In genomic region chr16:74603848-74604247, GRCh38 we compare ENCODE assay signal across 10 cellular contexts. TPM values are rescaled to one million over a fixed set of nuclear protein-coding genes. Genes with fewer than 3 reads are reported as not detected.
DNase-seq lines count a peak whose midpoint lies in the region; ATAC-seq, FAIRE-seq and TF ChIP-seq lines count a peak whose summit lies in the region.
"Had no signal": no experiment of that assay in that cellular context is flagged by ENCODE, and none has a peak within 500 bp of the region (broad histone marks: within the 10 kb centered on the region; RNA-seq: fewer than 3 reads in every experiment).

No MANE protein-coding gene starts in this region.

- H3K9me3 Mint-ChIP-seq in activated T-cell treated with anti-CD3 and anti-CD28 coated beads, Interleukin-2, amount 50 U/mL, for 4 hours = no peaks in the 10 kb centered on the region
- no peaks in the 10 kb centered on the region for H3K9me3 Mint-ChIP-seq in activated CD4-positive, alpha-beta memory T cell treated with anti-CD3 and anti-CD28 coated beads for 36 hours

- no peaks in the 10 kb centered on the region for H3K9me3 ChIP-seq in small intestine (ENCODE audit: control insufficient read depth, low read depth)
- H3K9me3 ChIP-seq: SJSA1 had no signal

- no peaks in the 10 kb centered on the region for H3K36me3 ChIP-seq in small intestine (ENCODE audit: control insufficient read depth in 2 of 2, insufficient read depth in 2 of 2, low read length in 2 of 2)

- ATAC-seq in activated T-cell treated with anti-CD3 and anti-CD28 coated beads, Interleukin-2, amount 50 U/mL, for 4 hours = no peak
- ATAC-seq in HG02840 (IDR thresholded peaks at IDR 0.05; ENCODE audit: low FRiP score, unreplicated experiment) (no peak), HG03095 (IDR thresholded peaks at IDR 0.05; ENCODE audit: unreplicated experiment) (no peak)

- no peak for FAIRE-seq in small intestine (lab: Jason Lieb, UNC)

- POLR2A ChIA-PET in activated CD4-positive, alpha-beta memory T cell treated with anti-CD3 and anti-CD28 coated beads for 36 hours (lab: Charles Lee) = no interaction called here

- H3K4me1 ChIP-seq in small intestine (ENCODE audit: control insufficient read depth in 2 of 2, insufficient read depth in 1 of 2, low read depth in 1 of 2, low read length in 1 of 2) = peaks cover 2 to 14% of the 10 kb centered on the region in 2 donors

- H3K36me3 Mint-ChIP-seq in activated T-cell treated with anti-CD3 and anti-CD28 coated beads, Interleukin-2, amount 50 U/mL, for 4 hours (ENCODE audit: insufficient read depth) = peaks cover 3% of the 10 kb centered on the region
- peaks cover 2% of the 10 kb centered on the region for H3K36me3 Mint-ChIP-seq in activated CD4-positive, alpha-beta memory T cell treated with anti-CD3 and anti-CD28 coated beads for 36 hours

- H3K27me3 ChIP-seq in small intestine (ENCODE audit: control insufficient read depth in 2 of 2, insufficient read depth in 2 of 2, low read length in 2 of 2) = no peaks in the 10 kb centered on the region
- H3K27me3 ChIP-seq: SJSA1 had no signal

- no peak for TF ChIP-seq CTCF in fibroblast of the aortic adventitia (IDR thresholded peaks at IDR 0.05; ENCODE audit: insufficient read depth, low read length)

- no peak for DNase-seq in activated T-cell treated with anti-CD3 and anti-CD28 coated beads, Interleukin-2, amount 50 U/mL, for 4 hours
- DNase-seq in activated T-cell treated with anti-CD3 and anti-CD28 coated beads, Interleukin-2, amount 50 U/mL, for 1 hour = no peak
- DNase-seq in activated CD4-positive, alpha-beta memory T cell treated with anti-CD3 and anti-CD28 coated beads for 36 hours = no peak
- peak; percentile 65 for DNase-seq in fibroblast of the aortic adventitia (ENCODE audit: low read depth)
- DNase-seq in small intestine = peak; percentile 61
- no peak for DNase-seq in activated CD8-positive, alpha-beta memory T cell treated with anti-CD3 and anti-CD28 coated beads, Interleukin-2, amount 50 U/mL, for 4 hours

- H3K4me3 ChIP-seq in fibroblast of the aortic adventitia (ENCODE audit: low read depth, low read length) = peak overlapping the region; percentile 23
- no peak overlapping the region for H3K4me3 ChIP-seq in small intestine (ENCODE audit: low read depth in 1 of 2, low read length in 2 of 2)
- H3K4me3 ChIP-seq: SJSA1 had no signal

- H3K27ac Mint-ChIP-seq in activated CD4-positive, alpha-beta memory T cell treated with anti-CD3 and anti-CD28 coated beads for 36 hours = no peak overlapping the region

- H3K27ac ChIP-seq in small intestine (ENCODE audit: low read depth in 1 of 2, low read length in 1 of 2) = no peak overlapping the region
- H3K27ac ChIP-seq: parathyroid adenoma had no signal

- peak overlapping the region; percentile 96 for H3K4me3 Mint-ChIP-seq in activated T-cell treated with anti-CD3 and anti-CD28 coated beads, Interleukin-2, amount 50 U/mL, for 4 hours
- H3K4me3 Mint-ChIP-seq in activated CD4-positive, alpha-beta memory T cell treated with anti-CD3 and anti-CD28 coated beads for 36 hours = peak overlapping the region; percentile 23

- peaks cover 78% of the 10 kb centered on the region for H3K4me1 Mint-ChIP-seq in activated T-cell treated with anti-CD3 and anti-CD28 coated beads, Interleukin-2, amount 50 U/mL, for 4 hours (ENCODE audit: low read depth)
- peaks cover 72% of the 10 kb centered on the region for H3K4me1 Mint-ChIP-seq in activated CD4-positive, alpha-beta memory T cell treated with anti-CD3 and anti-CD28 coated beads for 36 hours (ENCODE audit: low read depth)

- H3K27me3 Mint-ChIP-seq in activated T-cell treated with anti-CD3 and anti-CD28 coated beads, Interleukin-2, amount 50 U/mL, for 4 hours (ENCODE audit: low read depth) = no peaks in the 10 kb centered on the region
- H3K27me3 Mint-ChIP-seq in activated CD4-positive, alpha-beta memory T cell treated with anti-CD3 and anti-CD28 coated beads for 36 hours = no peaks in the 10 kb centered on the region

- CTCF ChIA-PET in activated CD4-positive, alpha-beta memory T cell treated with anti-CD3 and anti-CD28 coated beads for 36 hours (lab: Charles Lee) = interaction anchor here (0.6 to 0.8 kb wide), 2 partner anchors 48 to 221 kb away, joined by 3 read pairs; no protein-coding TSS in a partner anchor

- intact Hi-C loops in activated CD4-positive, alpha-beta memory T cell treated with anti-CD3 and anti-CD28 coated beads for 36 hours (cut with micrococcal nuclease) = loop anchor here (10.0 kb wide), 3 partner anchors 49 to 239 kb away; no protein-coding TSS in a partner anchor

- WGBS in small intestine, 3 donors = 46 to 56% (median 54%) methylated on average over 4 of the region's 4 CpGs

RNA-seq across cellular contexts. Expression of gene GLG1, which starts 3.1 kb away (rescaled TPM):
- total RNA-seq in activated T-cell treated with anti-CD3 and anti-CD28 coated beads, Interleukin-2, amount 50 U/mL, for 4 hours = 10 to 100 TPM; 45.1 to 52.4 (median 45.4) TPM
- 10 to 100 TPM; 58.1 to 63.8 TPM for total RNA-seq in activated CD4-positive, alpha-beta memory T cell treated with anti-CD3 and anti-CD28 coated beads for 36 hours
- 119 and 188 TPM in 2 replicates for total RNA-seq in fibroblast of the aortic adventitia (ENCODE audit: low replicate concordance)
- 10 to 100 TPM; 12.2 to 42.9 (median 13.4) TPM for polyA plus RNA-seq in small intestine

Comparison
In these comparisons a context has a peak if more than half of its experiments do, and no peak if none do; other contexts are left out.
1. DNase-seq: peak in fibroblast of the aortic adventitia (single experiment) and small intestine (single experiment); none in activated T-cell treated with anti-CD3 and anti-CD28 coated beads, Interleukin-2, amount 50 U/mL, for 4 hours (single experiment), activated T-cell treated with anti-CD3 and anti-CD28 coated beads, Interleukin-2, amount 50 U/mL, for 1 hour (single experiment), activated CD4-positive, alpha-beta memory T cell treated with anti-CD3 and anti-CD28 coated beads for 36 hours (single experiment) and activated CD8-positive, alpha-beta memory T cell treated with anti-CD3 and anti-CD28 coated beads, Interleukin-2, amount 50 U/mL, for 4 hours (single experiment).